In genomic region chr16:80931985-80932720, GRCh38 we compare ENCODE assay signal across 8 cellular contexts.
DNase-seq lines count a peak whose midpoint lies in the region; ATAC-seq and TF ChIP-seq lines count a peak whose summit lies in the region.

No MANE protein-coding gene starts in this region.

- H3K27me3 ChIP-seq in esophagus squamous epithelium (peaks cover 0 to 27% (median 0%) of the 10 kb centered on the region in 4 donors), testis (no peaks in the 10 kb centered on the region)

- POLR2A ChIA-PET in AG04449 (lab: Yijun Ruan, JAX) (interaction anchor here (0.8 to 1.1 kb wide), 3 partner anchors 61 to 249 kb away, joined by 3 to 5 read pairs (median 3); partner anchors contain the start of gene ATMIN), WTC11 (lab: Charles Lee) (no interaction called here)

- 1 to 2% methylated on average over 16 to 32 of the region's 63 CpGs for WGBS in esophagus squamous epithelium, 2 donors
- 0 to 1% methylated on average over 27 to 58 of the region's 63 CpGs for WGBS in testis, 2 donors

- H3K9me3 ChIP-seq in esophagus squamous epithelium: no peaks in the 10 kb centered on the region
- no peaks in the 10 kb centered on the region for H3K9me3 ChIP-seq in testis

- no peaks in the 10 kb centered on the region for H3K9me3 Mint-ChIP-seq in WTC11

- intact Hi-C loops in esophagus squamous epithelium (cut with DNase I) (no loop called here), testis (cut with DNase I; ENCODE audit: low total_unique reads) (no loop called here)

- CTCF ChIA-PET in AG04449 (lab: Yijun Ruan, JAX): interaction anchor here (0.7 to 6.5 kb wide), 8 partner anchors 8 to 104 kb away, joined by 3 to 33 read pairs (median 4); partner anchors contain the start of gene ATMIN
- CTCF ChIA-PET in WTC11 (lab: Charles Lee): interaction anchor here (1.0 to 3.3 kb wide), 3 partner anchors 8 to 43 kb away, joined by 3 to 27 read pairs (median 13); no protein-coding TSS in a partner anchor

- peak overlapping the region; percentile 59 for H3K4me3 ChIP-seq in AG04449 (ENCODE audit: low read depth, low read length)
- peak overlapping the region; percentile 28 to 64 (median 50) for H3K4me3 ChIP-seq in esophagus squamous epithelium
- peak overlapping the region; percentile 29 to 64 for H3K4me3 ChIP-seq in testis

- ATAC-seq in WTC11 (peak; percentile 86), HG02610 (IDR thresholded peaks at IDR 0.05; ENCODE audit: unreplicated experiment) (no peak)

- H3K27ac ChIP-seq in esophagus squamous epithelium (peak overlapping the region; percentile 69 to 83 (median 80)), testis (peak overlapping the region; percentile 67 to 83)

- peak; percentile 25 for TF ChIP-seq CTCF in AG04449 (IDR thresholded peaks at IDR 0.05; ENCODE audit: insufficient read depth, low read length, missing control alignments)
- TF ChIP-seq CTCF in GM20000 (IDR thresholded peaks at IDR 0.05; ENCODE audit: extremely low read depth, missing control alignments): no peak
- TF ChIP-seq CTCF in WTC11 (IDR thresholded peaks at IDR 0.05): no peak
- TF ChIP-seq CTCF in esophagus squamous epithelium (IDR thresholded peaks at IDR 0.05): no peak
- no peak for TF ChIP-seq CTCF in testis (IDR thresholded peaks at IDR 0.05)

- H3K4me1 ChIP-seq in esophagus squamous epithelium (peaks cover 16 to 38% (median 16%) of the 10 kb centered on the region in 3 donors), testis (peaks cover 3% of the 10 kb centered on the region)

- no peak for DNase-seq in AG04449 (ENCODE audit: low read depth, low spot score)
- peak; percentile 38 for DNase-seq in GM20000 (ENCODE audit: low spot score)
- peak; percentile 65 for DNase-seq in WTC11 (ENCODE audit: low spot score)
- DNase-seq in esophagus squamous epithelium (lab: John Stamatoyannopoulos, UW): no peak
- peak; percentile 26 for DNase-seq in middle frontal gyrus (ENCODE audit: extremely low spot score, low spot score)
- DNase-seq in testis: peak; percentile 86
- DNase-seq in COR-L47 (lab: John Stamatoyannopoulos, UW): no peak

- H3K4me3 Mint-ChIP-seq in WTC11: peak overlapping the region; percentile 78

- H3K27ac Mint-ChIP-seq in WTC11: no peak overlapping the region

- H3K27me3 Mint-ChIP-seq in WTC11 (ENCODE audit: low read depth): peaks cover 39% of the 10 kb centered on the region

- H3K4me1 Mint-ChIP-seq in WTC11: peaks cover 17% of the 10 kb centered on the region

- no peaks in the 10 kb centered on the region for H3K36me3 ChIP-seq in esophagus squamous epithelium
- no peaks in the 10 kb centered on the region for H3K36me3 ChIP-seq in testis (ENCODE audit: low read depth, missing control alignments)

- TF ChIP-seq POLR2A in esophagus squamous epithelium (IDR thresholded peaks at IDR 0.05): no peak
- TF ChIP-seq POLR2A in testis (IDR thresholded peaks at IDR 0.05): no peak

- no peaks in the 10 kb centered on the region for H3K36me3 Mint-ChIP-seq in WTC11

TF ChIP-seq in WTC11, 78 proteins besides CTCF, POLR2A, EP300 and RAD21:
- peak; percentile 29; the same call in 1 of the 2 replicates for TF ChIP-seq ARID4B (CRISPR knock-in tag; IDR thresholded peaks at IDR 0.05; ENCODE audit: borderline replicate concordance)
- no peak for TF ChIP-seq CBFB (CRISPR knock-in tag; IDR thresholded peaks at IDR 0.05; ENCODE audit: low read depth)
- TF ChIP-seq, protein P1, sequence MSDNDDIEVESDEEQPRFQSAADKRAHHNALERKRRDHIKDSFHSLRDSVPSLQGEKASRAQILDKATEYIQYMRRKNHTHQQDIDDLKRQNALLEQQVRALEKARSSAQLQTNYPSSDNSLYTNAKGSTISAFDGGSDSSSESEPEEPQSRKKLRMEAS (CRISPR knock-in tag; IDR thresholded peaks at IDR 0.05): peak; percentile 80
- TF ChIP-seq NR3C1 (CRISPR knock-in tag; conservative IDR thresholded peaks at IDR 0.05; ENCODE audit: low read depth): no peak
- peak; percentile 47; the same call in 1 of the 2 replicates for TF ChIP-seq HMGXB4 (CRISPR knock-in tag; IDR thresholded peaks at IDR 0.05)

Comparison
In these comparisons a context has a peak if more than half of its experiments do, and no peak if none do; other contexts are left out.
1. DNase-seq: peak in GM20000 (single experiment), WTC11 (single experiment), middle frontal gyrus (single experiment) and testis (single experiment); none in AG04449 (single experiment), esophagus squamous epithelium (single experiment) and COR-L47 (single experiment).
2. Peak in every context shown above with its lines, with median percentiles within 50 percentile points of each other: H3K4me3 ChIP-seq.